Comparison of ENCODE assay signal across 11 cellular contexts in the genomic region with DNA sequence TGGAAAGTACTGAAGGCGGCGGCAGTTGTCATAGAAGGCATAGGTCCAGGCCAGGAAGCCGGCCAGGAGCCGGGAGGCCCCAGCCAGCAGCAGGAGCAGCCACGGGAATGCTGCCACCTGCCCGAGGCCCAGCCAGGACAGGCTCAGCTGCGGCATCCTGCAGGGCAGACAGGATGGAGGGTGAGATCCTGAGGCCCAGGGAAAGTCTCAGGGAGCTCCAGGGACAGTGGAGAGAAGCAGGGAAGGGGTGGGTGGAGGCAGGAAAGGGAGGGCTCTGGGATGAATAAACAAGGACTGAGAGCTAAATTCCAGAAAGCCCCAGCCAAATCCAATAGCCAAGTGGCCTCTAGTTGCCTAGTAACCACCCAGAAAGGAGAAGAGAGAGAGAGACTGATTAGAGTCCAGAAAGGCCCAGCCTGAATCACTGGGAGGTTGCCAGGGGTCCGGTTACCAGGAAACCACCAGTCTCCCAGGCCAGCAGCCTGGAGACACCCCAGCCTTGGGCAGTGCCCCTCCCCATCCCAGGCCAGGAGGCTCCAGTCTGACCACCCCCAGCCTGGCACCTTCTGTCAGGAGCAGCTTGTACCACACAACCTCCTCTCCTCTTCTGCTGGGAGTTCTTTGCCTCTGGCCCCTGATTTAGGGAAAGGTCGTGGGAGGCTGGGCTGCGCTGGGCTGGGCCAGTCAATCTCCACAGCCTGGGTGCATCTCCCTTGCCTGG. TPM values are rescaled to one million over a fixed set of nuclear protein-coding genes. Genes with fewer than 3 reads are reported as not detected.
DNase-seq lines count a peak whose midpoint lies in the region; ATAC-seq and TF ChIP-seq lines count a peak whose summit lies in the region.
"Had no signal": no experiment of that assay in that cellular context is flagged by ENCODE, and none has a peak within 500 bp of the region (broad histone marks: within the 10 kb centered on the region; RNA-seq: fewer than 3 reads in every experiment).

No MANE protein-coding gene starts in this region.

- TF ChIP-seq CTCF in sigmoid colon (IDR thresholded peaks at IDR 0.05) = no peak
- TF ChIP-seq CTCF in CD4-positive, alpha-beta T cell (IDR thresholded peaks at IDR 0.05) = no peak

- no peak for TF ChIP-seq EP300 in sigmoid colon (IDR thresholded peaks at IDR 0.05)

- no peaks in the 10 kb centered on the region for H3K4me1 ChIP-seq in adipocyte (ENCODE audit: control insufficient read depth, insufficient read depth, low read length)
- H3K4me1 ChIP-seq in sigmoid colon = peaks cover 0 to 25% (median 22%) of the 10 kb centered on the region in 4 donors
- no peaks in the 10 kb centered on the region for H3K4me1 ChIP-seq in HAP-1

- no peaks in the 10 kb centered on the region for H3K9me3 Mint-ChIP-seq in CD4-positive, alpha-beta T cell

- peak; percentile 79 for DNase-seq in DMS79 (lab: John Stamatoyannopoulos, UW)
- DNase-seq in adipocyte (ENCODE audit: low read depth) = peak; percentile 1
- DNase-seq in left ventricle myocardium superior = peak; percentile 80
- peak; percentile 92 for DNase-seq in sigmoid colon
- DNase-seq in HPDE6-E6E7 (ENCODE audit: extremely low spot score) = no peak
- no peak for DNase-seq in HAP-1 (ENCODE audit: low spot score in 2 of 2)
- no peak for DNase-seq in CD4-positive, alpha-beta T cell
- DNase-seq: erythroblast, NCI-H2081 had no signal

- WGBS in sigmoid colon, 2 donors = 26 to 34% methylated on average over 10 of the region's 10 CpGs

- H3K36me3 ChIP-seq in adipocyte (ENCODE audit: control insufficient read depth, insufficient read depth, low read length, severe bottlenecking) (no peaks in the 10 kb centered on the region), sigmoid colon (no peaks in the 10 kb centered on the region), HAP-1 (replicated peaks) (no peaks in the 10 kb centered on the region)

- no peak overlapping the region for H3K27ac Mint-ChIP-seq in CD4-positive, alpha-beta T cell

- H3K27me3 ChIP-seq in adipocyte (replicated peaks; ENCODE audit: control insufficient read depth, insufficient read depth, low read length) (no peaks in the 10 kb centered on the region), sigmoid colon (no peaks in the 10 kb centered on the region), HAP-1 (ENCODE audit: low read depth) (no peaks in the 10 kb centered on the region)
- peaks cover 11% of the 10 kb centered on the region for H3K27me3 ChIP-seq in CD4-positive, alpha-beta T cell (ENCODE audit: control insufficient read depth, insufficient read depth, low read length)

- no peak for TF ChIP-seq POLR2A in sigmoid colon (IDR thresholded peaks at IDR 0.05)

- ATAC-seq in left ventricle myocardium superior (peak; percentile 95), HG02678 (IDR thresholded peaks at IDR 0.05; ENCODE audit: unreplicated experiment) (no peak)
- ATAC-seq in CD4-positive, alpha-beta T cell (ENCODE audit: poor library complexity) = no peak

- no peaks in the 10 kb centered on the region for H3K36me3 Mint-ChIP-seq in CD4-positive, alpha-beta T cell (ENCODE audit: low read depth)

- no peak overlapping the region for H3K9ac ChIP-seq in adipocyte (ENCODE audit: low read length)

- POLR2A ChIA-PET in CD4-positive, alpha-beta T cell (lab: Charles Lee) = interaction anchor here (1.0 kb wide), 1 partner anchor 57 kb away, joined by 4 read pairs; no protein-coding TSS in a partner anchor

- H3K9me3 ChIP-seq in adipocyte (ENCODE audit: control insufficient read depth, low read length) = peaks cover 3% of the 10 kb centered on the region
- no peaks in the 10 kb centered on the region for H3K9me3 ChIP-seq in sigmoid colon
- no peaks in the 10 kb centered on the region for H3K9me3 ChIP-seq in HAP-1
- no peaks in the 10 kb centered on the region for H3K9me3 ChIP-seq in CD4-positive, alpha-beta T cell (ENCODE audit: control insufficient read depth, low read length)

- H3K4me1 Mint-ChIP-seq in CD4-positive, alpha-beta T cell (ENCODE audit: low read depth) = peaks cover 8% of the 10 kb centered on the region

- H3K27me3 Mint-ChIP-seq in CD4-positive, alpha-beta T cell = peaks cover 9% of the 10 kb centered on the region

- intact Hi-C loops in left ventricle myocardium superior (cut with micrococcal nuclease) (no loop called here), sigmoid colon (cut with DNase I) (loop anchor here (5.0 kb wide), 2 partner anchors 57 to 108 kb away; a partner anchor contains a TSS)
- intact Hi-C loops in CD4-positive, alpha-beta T cell (cut with DNase I, micrococcal nuclease) = no loop called here

- H3K4me3 ChIP-seq in adipocyte (ENCODE audit: low read length) = no peak overlapping the region
- H3K4me3 ChIP-seq in sigmoid colon = peak overlapping the region in 3 of 4 donors; percentile 3 to 33 (median 18)
- no peak overlapping the region for H3K4me3 ChIP-seq in HAP-1

- CTCF ChIA-PET in CD4-positive, alpha-beta T cell (lab: Charles Lee) = no interaction called here

- in situ Hi-C loops in HAP-1 (cut with MboI; ENCODE audit: low sequenced_read_pairs) = loop anchor here (5.0 kb wide), 1 partner anchor 103 kb away; no protein-coding TSS in a partner anchor

- H3K4me3 Mint-ChIP-seq in CD4-positive, alpha-beta T cell = no peak overlapping the region

- peak overlapping the region; percentile 72 to 79 (median 77) for H3K27ac ChIP-seq in sigmoid colon
- H3K27ac ChIP-seq in CD4-positive, alpha-beta T cell (ENCODE audit: low read depth, low read length) = no peak overlapping the region

RNA-seq across cellular contexts. Expression of a gene that starts 7.5 kb away (rescaled TPM):
- total RNA-seq in left ventricle myocardium superior (not detected), sigmoid colon (not detected)
- polyA plus RNA-seq in sigmoid colon = under 1 TPM in 1 of 3 donors, not detected in 2; under 0.01 TPM
- not detected for total RNA-seq in CD4-positive, alpha-beta T cell
- total RNA-seq: activated CD8-positive, alpha-beta memory T cell treated with anti-CD3 and anti-CD28 coated beads for 36 hours had no signal

RNA-seq across cellular contexts. Expression of a gene that starts 35.5 kb away (rescaled TPM):
- not detected for total RNA-seq in left ventricle myocardium superior
- total RNA-seq in sigmoid colon = not detected
- polyA plus RNA-seq in sigmoid colon = not detected
- total RNA-seq in CD4-positive, alpha-beta T cell = under 1 TPM in 1 of 2 experiments, not detected in 1; 0.08 TPM
- total RNA-seq: activated CD8-positive, alpha-beta memory T cell treated with anti-CD3 and anti-CD28 coated beads for 36 hours had no signal

RNA-seq across cellular contexts. Expression of a gene that starts 42.1 kb away (rescaled TPM):
- total RNA-seq in left ventricle myocardium superior (not detected), sigmoid colon (not detected)
- not detected for polyA plus RNA-seq in sigmoid colon
- total RNA-seq in CD4-positive, alpha-beta T cell = not detected
- total RNA-seq: activated CD8-positive, alpha-beta memory T cell treated with anti-CD3 and anti-CD28 coated beads for 36 hours had no signal

RNA-seq across cellular contexts. Expression of a gene that starts 52.1 kb away (rescaled TPM):
- not detected for total RNA-seq in left ventricle myocardium superior
- not detected for total RNA-seq in sigmoid colon
- polyA plus RNA-seq in sigmoid colon = not detected
- not detected for total RNA-seq in CD4-positive, alpha-beta T cell
- total RNA-seq: activated CD8-positive, alpha-beta memory T cell treated with anti-CD3 and anti-CD28 coated beads for 36 hours had no signal

Comparison
In these comparisons a context has a peak if more than half of its experiments do, and no peak if none do; other contexts are left out.
1. DNase-seq: peak in DMS79 (single experiment), adipocyte (single experiment), left ventricle myocardium superior (single experiment) and sigmoid colon (single experiment); none in HPDE6-E6E7 (single experiment), HAP-1 (0 of 2) and CD4-positive, alpha-beta T cell (0 of 10).
2. H3K4me3 ChIP-seq: peak in sigmoid colon (3 of 4); none in adipocyte (single experiment) and HAP-1 (single experiment).